Comparison of ENCODE assay signal across 12 cellular contexts in the genomic region with DNA sequence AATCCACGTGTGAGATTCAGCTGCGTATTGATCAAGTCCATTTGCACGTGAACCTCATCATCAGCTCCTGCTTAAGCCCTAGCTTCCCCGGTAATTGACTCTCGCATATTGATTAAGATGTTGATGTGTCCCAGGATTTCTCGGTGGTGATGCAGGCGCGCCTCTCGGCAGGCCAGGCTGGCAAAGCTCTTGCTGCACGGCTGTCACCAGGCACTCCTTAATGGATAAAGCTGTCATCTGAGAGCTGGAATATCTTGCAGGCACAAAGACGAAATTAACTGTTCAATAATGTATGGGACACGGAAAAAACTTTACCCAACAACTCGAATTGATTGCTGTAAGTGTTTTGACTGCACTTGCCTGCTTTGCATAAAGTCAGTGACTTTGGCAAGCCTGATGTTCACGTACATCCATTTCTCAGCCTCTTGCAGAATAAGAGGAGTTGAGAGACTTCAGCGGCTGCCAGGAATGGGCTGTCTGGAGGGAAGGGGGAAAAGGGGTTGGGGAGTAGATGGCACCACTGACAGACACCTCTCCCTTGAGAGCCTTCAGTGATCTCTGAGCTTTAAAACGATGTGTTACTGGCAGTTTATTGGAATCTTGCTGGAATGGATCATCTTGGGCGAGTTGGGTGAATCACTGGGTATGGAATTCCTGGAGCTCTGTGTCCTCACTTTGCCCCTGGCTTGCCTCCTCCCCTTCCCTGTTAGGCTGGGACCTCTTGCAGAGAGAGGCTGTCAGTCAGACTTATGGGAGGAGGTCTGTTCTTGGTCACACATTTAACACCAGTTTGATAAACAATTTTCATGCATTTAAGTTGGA.
A peak's percentile ranks its signal among the peaks of the same experiment; 100 is the strongest.
DNase-seq lines count a peak whose midpoint lies in the region; ATAC-seq and TF ChIP-seq lines count a peak whose summit lies in the region.
"Had no signal": no experiment of that assay in that cellular context is flagged by ENCODE, and none has a peak within 500 bp of the region (broad histone marks: within the 10 kb centered on the region; RNA-seq: fewer than 3 reads in every experiment).

No MANE protein-coding gene starts in this region.

- H3K27ac ChIP-seq in brain microvascular endothelial cell, result peak overlapping the region; percentile 74
- H3K27ac ChIP-seq: BLaER1 treated with 17β-estradiol and CSF1 and Interleukin-3, amounts not matched to agents 10 nM and 100 nM had no signal

- in situ Hi-C loops in brain microvascular endothelial cell (cut with HindIII; ENCODE audit: low pct_ligation_motif_present, low sequenced_read_pairs), result no loop called here

- H3K27me3 ChIP-seq in brain microvascular endothelial cell (replicated peaks), result no peaks in the 10 kb centered on the region
- H3K27me3 ChIP-seq: BLaER1 treated with 17β-estradiol and CSF1 and Interleukin-3, amounts not matched to agents 10 nM and 100 nM had no signal

- ATAC-seq in HG02938 (IDR thresholded peaks at IDR 0.05; ENCODE audit: unreplicated experiment) (no peak), GM21367 (IDR thresholded peaks at IDR 0.05; ENCODE audit: unreplicated experiment) (no peak)

- no peaks in the 10 kb centered on the region for H3K36me3 ChIP-seq in brain microvascular endothelial cell (replicated peaks)
- H3K36me3 ChIP-seq: BLaER1 treated with 17β-estradiol and CSF1 and Interleukin-3, amounts not matched to agents 10 nM and 100 nM had no signal

- H3K4me3 ChIP-seq in brain microvascular endothelial cell (ENCODE audit: low read depth, low read length), result no peak overlapping the region
- H3K4me3 ChIP-seq: BLaER1 treated with 17β-estradiol and CSF1 and Interleukin-3, amounts not matched to agents 10 nM and 100 nM had no signal

- no peak for TF ChIP-seq CTCF in brain microvascular endothelial cell (IDR thresholded peaks at IDR 0.05; ENCODE audit: low read depth, low read length, missing control alignments)

- DNase-seq in A172 (ENCODE audit: low spot score), result peak; percentile 92
- DNase-seq in HK-2 (ENCODE audit: unreplicated experiment), result peak; percentile 63
- DNase-seq in brain microvascular endothelial cell, result peak; percentile 92
- peak; percentile 93 for DNase-seq in kidney tubule cell (ENCODE audit: low spot score)
- DNase-seq in NCI-H748 treated with DMSO at 0.1 percent for 48 hours (lab: John Stamatoyannopoulos, UW), result no peak
- DNase-seq in DMS 273 (lab: John Stamatoyannopoulos, UW; ENCODE audit: unreplicated experiment), result no peak
- DNase-seq: activated CD4-positive, alpha-beta T cell treated with anti-CD3 and anti-CD28 coated beads for 1 hour; amygdala; Karpas-422 had no signal

Comparison
In these comparisons a context has a peak if more than half of its experiments do, and no peak if none do; other contexts are left out.
1. DNase-seq: peak in A172 (single experiment), HK-2 (single experiment), brain microvascular endothelial cell (single experiment) and kidney tubule cell (single experiment); none in NCI-H748 treated with DMSO at 0.1 percent for 48 hours (single experiment) and DMS 273 (single experiment).